Comparison of ENCODE assay signal across 34 cellular contexts in the genomic region with DNA sequence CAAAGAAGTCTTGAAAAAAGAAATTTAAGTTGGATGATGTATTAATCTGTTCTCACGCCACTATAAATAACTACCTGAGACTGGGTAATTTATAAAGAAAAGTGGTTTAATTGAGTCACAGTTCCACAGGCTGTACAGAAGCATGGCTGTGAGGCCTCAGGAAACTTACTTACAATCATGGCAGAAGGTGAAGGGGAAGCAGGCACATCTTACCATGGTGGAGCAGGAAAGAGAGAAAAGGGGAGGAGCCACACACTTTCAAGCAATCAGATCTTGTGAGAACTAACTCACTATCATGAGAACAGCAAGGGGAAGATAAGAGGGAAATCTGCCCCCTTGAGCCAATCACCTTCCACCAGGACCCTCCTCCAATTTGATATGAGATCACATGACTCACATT.
"Had no signal": no experiment of that assay in that cellular context is flagged by ENCODE, and none has a peak within 500 bp of the region (broad histone marks: within the 10 kb centered on the region; RNA-seq: fewer than 3 reads in every experiment).

No MANE protein-coding gene starts in this region.

- H3K4me3 ChIP-seq: adrenal gland, body of pancreas, breast epithelium had no signal

- H3K4me1 ChIP-seq: adrenal gland, breast epithelium had no signal

- FAIRE-seq: astrocyte, TTC549 had no signal

- H3K9me3 ChIP-seq: adrenal gland, body of pancreas, breast epithelium had no signal

- H3K36me3 ChIP-seq: adrenal gland, brain microvascular endothelial cell, breast epithelium had no signal

- H3K27me3 ChIP-seq: adrenal gland, body of pancreas, brain microvascular endothelial cell, breast epithelium had no signal

- H3K27ac ChIP-seq: adrenal gland, body of pancreas, brain microvascular endothelial cell, breast epithelium, VCaP had no signal

- DNase-seq: activated B cell treated with CpG ODN at 0.5 μM for 24 hours; activated CD4-positive, alpha-beta memory T cell treated with anti-CD3 and anti-CD28 coated beads for 36 hours; activated CD4-positive, alpha-beta T cell treated with anti-CD3 and anti-CD28 coated beads for 4 hours; activated CD4-positive, alpha-beta T cell treated with anti-CD3 and anti-CD28 coated beads, Interleukin-2, amount 10 ng/mL, durations not matched to agents 24 days and 14 days; activated CD4-positive, alpha-beta T cell treated with anti-CD3 and anti-CD28 coated beads, Interleukin-2, amount 50 U/mL, for 1 hour; activated CD4-positive, alpha-beta T cell treated with anti-CD3 and anti-CD28 coated beads, Interleukin-2, amount 50 U/mL, for 4 hours; activated CD4-positive, CD25-positive, alpha-beta regulatory T cell treated with anti-CD3 and anti-CD28 coated beads, Interleukin-2, amount 50 U/mL, for 72 hours; activated CD8-positive, alpha-beta memory T cell treated with anti-CD3 and anti-CD28 coated beads, Interleukin-2, amount 50 U/mL, for 4 hours; activated CD8-positive, alpha-beta T cell treated with anti-CD3 and anti-CD28 coated beads for 36 hours; activated effector memory CD4-positive, alpha-beta T cell treated with anti-CD3 and anti-CD28 coated beads, Interleukin-2, amount 50 U/mL, for 16 hours; activated gamma-delta T cell treated with Interleukin-2 at 50 U/mL for 16 hours; activated naive CD4-positive, alpha-beta T cell; activated naive CD4-positive, alpha-beta T cell treated with anti-CD3 and anti-CD28 coated beads for 36 hours; activated naive CD4-positive, alpha-beta T cell treated with anti-CD3 and anti-CD28 coated beads, Interleukin-2, amount 50 U/mL, for 16 hours; activated naive CD8-positive, alpha-beta T cell treated with anti-CD3 and anti-CD28 coated beads for 36 hours; activated T-cell treated with anti-CD3 and anti-CD28 coated beads for 4 hours; activated T-cell treated with anti-CD3 and anti-CD28 coated beads, Interleukin-2, amount 50 U/mL, for 1 hour; activated T-cell treated with anti-CD3 and anti-CD28 coated beads, Interleukin-2, amount 50 U/mL, for 4 hours; activated T-cell treated with anti-CD3 and anti-CD28 coated beads, Interleukin-2, amount 50 U/mL, for 72 hours; adrenal gland; amniotic stem cell; aorta; body of pancreas; brain microvascular endothelial cell; central memory CD4-positive, alpha-beta T cell; T-helper 1 cell; T-helper 2 cell; T-helper 9 cell had no signal

- ATAC-seq: activated CD8-positive, alpha-beta T cell treated with anti-CD3 and anti-CD28 coated beads for 36 hours; activated naive CD4-positive, alpha-beta T cell treated with anti-CD3 and anti-CD28 coated beads, Interleukin-2, amount 50 U/mL, for 72 hours; activated T-cell treated with anti-CD3 and anti-CD28 coated beads, Interleukin-2, amount 50 U/mL, for 4 hours; activated T-cell treated with anti-CD3 and anti-CD28 coated beads, Interleukin-2, amount 50 U/mL, for 72 hours; activated T-helper 17 cell treated with anti-CD3 and anti-CD28 coated beads, Interleukin-2, amount 50 U/mL, for 72 hours; body of pancreas had no signal
